In the genomic region with DNA sequence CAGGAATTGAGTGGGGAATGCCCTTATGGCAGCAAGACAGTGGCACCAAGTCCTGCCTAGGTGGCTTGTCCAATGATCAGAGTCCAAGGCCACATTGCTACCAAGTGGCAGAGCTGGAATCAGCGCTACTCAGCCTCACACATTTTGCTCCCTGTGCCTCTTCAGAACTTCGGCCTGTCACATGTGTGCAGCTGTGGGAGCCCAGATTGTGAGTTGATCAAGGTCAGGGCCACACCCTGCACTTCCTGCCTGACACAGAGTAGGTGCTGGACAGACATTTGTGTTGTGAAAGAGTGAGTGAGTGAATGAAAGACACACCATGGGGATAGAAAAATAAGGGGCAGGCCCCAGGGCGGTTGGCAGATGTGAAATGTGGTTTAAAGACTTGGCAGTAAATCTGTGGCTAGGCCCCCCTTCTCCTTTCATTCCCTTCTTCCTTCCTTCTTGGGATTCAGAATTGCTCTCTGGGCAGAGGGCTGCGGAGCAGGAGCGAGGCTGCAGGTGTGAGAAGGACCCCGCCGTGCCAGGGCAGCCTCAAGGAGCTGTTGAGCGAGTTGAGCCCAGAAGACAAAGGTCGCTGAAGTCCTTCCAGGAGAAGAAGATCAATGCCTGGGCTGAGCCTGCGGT, we compare ENCODE assay signal across 9 cellular contexts. TPM values are rescaled to one million over a fixed set of nuclear protein-coding genes. Genes with fewer than 3 reads are reported as not detected.
DNase-seq lines count a peak whose midpoint lies in the region; ATAC-seq and TF ChIP-seq lines count a peak whose summit lies in the region.
"Had no signal": no experiment of that assay in that cellular context is flagged by ENCODE, and none has a peak within 500 bp of the region (broad histone marks: within the 10 kb centered on the region; RNA-seq: fewer than 3 reads in every experiment).

No MANE protein-coding gene starts in this region.

- intact Hi-C loops in Right ventricle myocardium inferior (cut with DNase I): no loop called here
- intact Hi-C loops in left ventricle myocardium inferior (cut with micrococcal nuclease): no loop called here
- intact Hi-C loops in activated CD8-positive, alpha-beta T cell treated with anti-CD3 and anti-CD28 coated beads for 36 hours (cut with micrococcal nuclease): no loop called here

- H3K4me1 Mint-ChIP-seq in activated CD8-positive, alpha-beta T cell treated with anti-CD3 and anti-CD28 coated beads for 36 hours (ENCODE audit: low read depth): peaks cover 36% of the 10 kb centered on the region
- peaks cover 39% of the 10 kb centered on the region for H3K4me1 Mint-ChIP-seq in stimulated activated naive CD8-positive, alpha-beta T cell treated with anti-CD3 and anti-CD28 coated beads, Interleukin-15, Interleukin-2, amounts not matched to agents 100 ng/mL and 50 ng/mL, for 24 hours (ENCODE audit: low read depth)

- POLR2A ChIA-PET in activated CD8-positive, alpha-beta T cell treated with anti-CD3 and anti-CD28 coated beads for 36 hours (lab: Charles Lee): interaction anchor here (1.2 kb wide), 1 partner anchor 31 kb away, joined by 3 read pairs; a partner anchor contains a TSS

- TF ChIP-seq POLR2A in gastroesophageal sphincter (IDR thresholded peaks at IDR 0.05): no peak

- DNase-seq in Right ventricle myocardium inferior (ENCODE audit: missing footprints): no peak
- DNase-seq in left ventricle myocardium inferior: no peak
- DNase-seq in activated CD8-positive, alpha-beta T cell treated with anti-CD3 and anti-CD28 coated beads for 36 hours: peak; percentile 47
- no peak for DNase-seq in G401 (ENCODE audit: low spot score)
- DNase-seq in omental fat pad (ENCODE audit: low spot score): no peak
- DNase-seq in hippocampal formation (lab: John Stamatoyannopoulos, UW): no peak
- DNase-seq: kidney glomerular epithelial cell had no signal

- TF ChIP-seq EP300 in gastroesophageal sphincter (IDR thresholded peaks at IDR 0.05): no peak

- H3K27me3 Mint-ChIP-seq in activated CD8-positive, alpha-beta T cell treated with anti-CD3 and anti-CD28 coated beads for 36 hours: no peaks in the 10 kb centered on the region
- no peaks in the 10 kb centered on the region for H3K27me3 Mint-ChIP-seq in stimulated activated naive CD8-positive, alpha-beta T cell treated with anti-CD3 and anti-CD28 coated beads, Interleukin-15, Interleukin-2, amounts not matched to agents 100 ng/mL and 50 ng/mL, for 24 hours

- H3K36me3 ChIP-seq in left ventricle myocardium inferior (no peaks in the 10 kb centered on the region), gastroesophageal sphincter (no peaks in the 10 kb centered on the region)

- peak overlapping the region; percentile 72 for H3K27ac Mint-ChIP-seq in activated CD8-positive, alpha-beta T cell treated with anti-CD3 and anti-CD28 coated beads for 36 hours
- peak overlapping the region; percentile 43 for H3K27ac Mint-ChIP-seq in stimulated activated naive CD8-positive, alpha-beta T cell treated with anti-CD3 and anti-CD28 coated beads, Interleukin-15, Interleukin-2, amounts not matched to agents 100 ng/mL and 50 ng/mL, for 24 hours

- WGBS in gastroesophageal sphincter (ENCODE audit: low coverage in 1 of 2), 2 donors: 73 to 87% methylated on average over 2 to 9 of the region's 10 CpGs

- H3K27ac ChIP-seq in left ventricle myocardium inferior (replicated peaks) (no peak overlapping the region), gastroesophageal sphincter (no peak overlapping the region)

- no peaks in the 10 kb centered on the region for H3K9me3 Mint-ChIP-seq in activated CD8-positive, alpha-beta T cell treated with anti-CD3 and anti-CD28 coated beads for 36 hours
- H3K9me3 Mint-ChIP-seq in stimulated activated naive CD8-positive, alpha-beta T cell treated with anti-CD3 and anti-CD28 coated beads, Interleukin-15, Interleukin-2, amounts not matched to agents 100 ng/mL and 50 ng/mL, for 24 hours: no peaks in the 10 kb centered on the region

- in situ Hi-C loops in G401 (cut with HindIII; ENCODE audit: low sequenced_read_pairs): no loop called here

- no peak overlapping the region for H3K4me3 Mint-ChIP-seq in activated CD8-positive, alpha-beta T cell treated with anti-CD3 and anti-CD28 coated beads for 36 hours
- H3K4me3 Mint-ChIP-seq in stimulated activated naive CD8-positive, alpha-beta T cell treated with anti-CD3 and anti-CD28 coated beads, Interleukin-15, Interleukin-2, amounts not matched to agents 100 ng/mL and 50 ng/mL, for 24 hours: no peak overlapping the region

- CTCF ChIA-PET in activated CD8-positive, alpha-beta T cell treated with anti-CD3 and anti-CD28 coated beads for 36 hours (lab: Charles Lee): interaction anchor here (0.8 kb wide), 1 partner anchor 27 kb away, joined by 3 read pairs; no protein-coding TSS in a partner anchor

- H3K36me3 Mint-ChIP-seq in activated CD8-positive, alpha-beta T cell treated with anti-CD3 and anti-CD28 coated beads for 36 hours (ENCODE audit: low read depth): no peaks in the 10 kb centered on the region
- H3K36me3 Mint-ChIP-seq in stimulated activated naive CD8-positive, alpha-beta T cell treated with anti-CD3 and anti-CD28 coated beads, Interleukin-15, Interleukin-2, amounts not matched to agents 100 ng/mL and 50 ng/mL, for 24 hours (ENCODE audit: low read depth): no peaks in the 10 kb centered on the region

- H3K4me3 ChIP-seq in left ventricle myocardium inferior (no peak overlapping the region), gastroesophageal sphincter (no peak overlapping the region)

- H3K4me1 ChIP-seq in left ventricle myocardium inferior (peaks cover 21% of the 10 kb centered on the region), gastroesophageal sphincter (peaks cover 0 to 26% (median 4%) of the 10 kb centered on the region in 3 donors)

- no peak for TF ChIP-seq CTCF in left ventricle myocardium inferior (IDR thresholded peaks at IDR 0.05; ENCODE audit: borderline replicate concordance)
- TF ChIP-seq CTCF in activated CD8-positive, alpha-beta T cell treated with anti-CD3 and anti-CD28 coated beads for 36 hours (IDR thresholded peaks at IDR 0.05): no peak
- TF ChIP-seq CTCF in gastroesophageal sphincter (IDR thresholded peaks at IDR 0.05): no peak
- no peak for TF ChIP-seq CTCF in omental fat pad (IDR thresholded peaks at IDR 0.05)

- H3K9me3 ChIP-seq in left ventricle myocardium inferior (replicated peaks): no peaks in the 10 kb centered on the region
- no peaks in the 10 kb centered on the region for H3K9me3 ChIP-seq in gastroesophageal sphincter

- H3K27me3 ChIP-seq in left ventricle myocardium inferior (ENCODE audit: low read depth) (no peaks in the 10 kb centered on the region), gastroesophageal sphincter (no peaks in the 10 kb centered on the region)

- peak; percentile 56 for ATAC-seq in Right ventricle myocardium inferior
- peak; percentile 83 for ATAC-seq in activated CD8-positive, alpha-beta T cell treated with anti-CD3 and anti-CD28 coated beads for 36 hours
- peak; percentile 57 for ATAC-seq in gastroesophageal sphincter
- no peak for ATAC-seq in omental fat pad (ENCODE audit: low FRiP score)

RNA-seq across cellular contexts. Expression of a gene that starts 30.3 kb away (rescaled TPM):
- 4.6 TPM for total RNA-seq in Right ventricle myocardium inferior
- total RNA-seq in left ventricle myocardium inferior: 5.4 TPM
- 1 to 10 TPM; 6.2 to 7.5 TPM for total RNA-seq in activated CD8-positive, alpha-beta T cell treated with anti-CD3 and anti-CD28 coated beads for 36 hours
- 10 to 100 TPM in 1 of 4 donors, 1 to 10 TPM in 3; 7.3 to 12.9 (median 8.0) TPM for total RNA-seq in gastroesophageal sphincter
- 4.6 and 19.8 TPM in 2 replicates for total RNA-seq in G401 (2014; rRNA removed; shearing (Covaris generic))
- 10 to 100 TPM in 3 of 4 donors, 1 to 10 TPM in 1; 8.6 to 11.2 (median 10.3) TPM for total RNA-seq in omental fat pad
